25 cellular contexts compared by ENCODE assay signal in genomic region chr11:115717215-115717584, GRCh38.
DNase-seq lines count a peak whose midpoint lies in the region; ATAC-seq and TF ChIP-seq lines count a peak whose summit lies in the region.
"Had no signal": no experiment of that assay in that cellular context is flagged by ENCODE, and none has a peak within 500 bp of the region (broad histone marks: within the 10 kb centered on the region; RNA-seq: fewer than 3 reads in every experiment).

No MANE protein-coding gene starts in this region.

- no peak overlapping the region for H2BK120ac ChIP-seq in mesenchymal stem cell (ENCODE audit: low read depth, low read length)

- H4K20me1 ChIP-seq in GM23338 (replicated peaks; ENCODE audit: insufficient read depth): no peaks in the 10 kb centered on the region

- WGBS in mesenchymal stem cell: 90% methylated on average over 6 of the region's 8 CpGs
- 19 to 28% methylated on average over 5 to 8 of the region's 8 CpGs for WGBS in testis, 2 donors

- no peak overlapping the region for H2BK15ac ChIP-seq in mesenchymal stem cell (ENCODE audit: low read depth, poor library complexity, severe bottlenecking)

- no peak overlapping the region for H3K27ac ChIP-seq in GM23338 (ENCODE audit: low read depth)
- H3K27ac ChIP-seq in duodenal mucosa (ENCODE audit: low read depth, low read length): no peak overlapping the region
- no peak overlapping the region for H3K27ac ChIP-seq in mesenchymal stem cell (ENCODE audit: low read length, poor library complexity, severe bottlenecking)
- H3K27ac ChIP-seq in testis: no peak overlapping the region
- H3K27ac ChIP-seq: KMS-11, neutrophil, upper lobe of left lung had no signal

- no peaks in the 10 kb centered on the region for H3K27me3 ChIP-seq in GM23338 (ENCODE audit: insufficient read depth)
- H3K27me3 ChIP-seq in duodenal mucosa (ENCODE audit: control insufficient read depth in 1 of 2, insufficient read depth in 2 of 2, low read length in 2 of 2): no peaks in the 10 kb centered on the region
- H3K27me3 ChIP-seq in mesenchymal stem cell (ENCODE audit: control insufficient read depth in 1 of 2, insufficient read depth in 1 of 2, low read length in 2 of 2): peaks cover 31 to 41% of the 10 kb centered on the region in 2 experiments
- H3K27me3 ChIP-seq in testis: no peaks in the 10 kb centered on the region
- H3K27me3 ChIP-seq: neutrophil, upper lobe of left lung had no signal

- no peaks in the 10 kb centered on the region for H3K9me3 ChIP-seq in duodenal mucosa (ENCODE audit: control insufficient read depth in 1 of 2, low read length in 2 of 2)
- no peaks in the 10 kb centered on the region for H3K9me3 ChIP-seq in mesenchymal stem cell (ENCODE audit: control insufficient read depth, low read length)
- no peaks in the 10 kb centered on the region for H3K9me3 ChIP-seq in testis
- H3K9me3 ChIP-seq: neutrophil, upper lobe of left lung had no signal

- H2AFZ ChIP-seq in GM23338: peak overlapping the region; percentile 47; the same call in 1 of the 2 replicates
- H2AFZ ChIP-seq in mesenchymal stem cell (ENCODE audit: low read depth, low read length): no peak overlapping the region

- no peak overlapping the region for H4K91ac ChIP-seq in mesenchymal stem cell (ENCODE audit: low read length)

- no peak overlapping the region for H3K4ac ChIP-seq in mesenchymal stem cell (ENCODE audit: low read depth in 1 of 2, low read length in 2 of 2)

- no peaks in the 10 kb centered on the region for H3K9me2 ChIP-seq in GM23338 (ENCODE audit: insufficient read depth)

- H3K18ac ChIP-seq in mesenchymal stem cell (ENCODE audit: low read depth in 1 of 2, low read length in 2 of 2): no peak overlapping the region

- H3K36me3 Mint-ChIP-seq in GM23338 (ENCODE audit: low read depth): no peaks in the 10 kb centered on the region
- no peaks in the 10 kb centered on the region for H3K36me3 Mint-ChIP-seq in activated T-helper 1 cell treated with anti-CD3 and anti-CD28 coated beads, Interleukin-12 subunit alpha, Interleukin-12 subunit beta, Interleukin-2, Interleukin-4 antibody, amounts not matched to agents 30 ng/mL and 10 ng/mL and 1 ng/mL, durations not matched to agents 14 hours and 24 hours and 36 hours (ENCODE audit: low read depth)
- H3K36me3 Mint-ChIP-seq: CD4-positive, CD25-positive, alpha-beta regulatory T cell; immature natural killer cell; stimulated activated effector memory CD8-positive, alpha-beta T cell treated with anti-CD3 and anti-CD28 coated beads, Interleukin-12 subunit alpha, Interleukin-12 subunit beta, amount 100 ng/mL, for 72 hours had no signal

- no peaks in the 10 kb centered on the region; the same call in 2 of the 3 replicates for H3K9me3 Mint-ChIP-seq in GM23338
- no peaks in the 10 kb centered on the region for H3K9me3 Mint-ChIP-seq in activated T-helper 1 cell treated with anti-CD3 and anti-CD28 coated beads, Interleukin-12 subunit alpha, Interleukin-12 subunit beta, Interleukin-2, Interleukin-4 antibody, amounts not matched to agents 30 ng/mL and 10 ng/mL and 1 ng/mL, durations not matched to agents 14 hours and 24 hours and 36 hours
- H3K9me3 Mint-ChIP-seq: activated T-cell treated with anti-CD3 and anti-CD28 coated beads, Interleukin-2, amount 50 U/mL, for 4 hours; stimulated activated effector memory CD8-positive, alpha-beta T cell treated with anti-CD3 and anti-CD28 coated beads, Interleukin-12 subunit alpha, Interleukin-12 subunit beta, amount 100 ng/mL, for 72 hours had no signal

- no peak overlapping the region for H2BK5ac ChIP-seq in mesenchymal stem cell (ENCODE audit: low read depth, low read length, poor library complexity, severe bottlenecking)

- H3K36me3 ChIP-seq in GM23338 (ENCODE audit: insufficient read depth): no peaks in the 10 kb centered on the region
- H3K36me3 ChIP-seq in duodenal mucosa (ENCODE audit: control insufficient read depth in 1 of 2, insufficient read depth in 2 of 2, low read length in 2 of 2): no peaks in the 10 kb centered on the region
- H3K36me3 ChIP-seq in mesenchymal stem cell (ENCODE audit: control insufficient read depth in 1 of 2, insufficient read depth in 2 of 2, low read depth in 1 of 2, low read length in 2 of 2): no peaks in the 10 kb centered on the region
- H3K36me3 ChIP-seq in testis (ENCODE audit: low read depth, missing control alignments): no peaks in the 10 kb centered on the region
- H3K36me3 ChIP-seq: neutrophil, upper lobe of left lung had no signal

- no peak overlapping the region for H3K4me2 ChIP-seq in GM23338
- H3K4me2 ChIP-seq in mesenchymal stem cell (ENCODE audit: low read length, poor library complexity, severe bottlenecking): no peak overlapping the region
- H3K4me2 ChIP-seq: KMS-11 had no signal

- TF ChIP-seq POLR2A in testis (IDR thresholded peaks at IDR 0.05): no peak

- H4K8ac ChIP-seq in mesenchymal stem cell (ENCODE audit: low read length): no peak overlapping the region

- TF ChIP-seq CTCF in GM23338 (conservative IDR thresholded peaks at IDR 0.05; ENCODE audit: low read depth in 2 of 2) (no peak), testis (IDR thresholded peaks at IDR 0.05) (no peak)

- no peak overlapping the region for H3K4me3 Mint-ChIP-seq in GM23338
- no peak overlapping the region for H3K4me3 Mint-ChIP-seq in activated T-helper 1 cell treated with anti-CD3 and anti-CD28 coated beads, Interleukin-12 subunit alpha, Interleukin-12 subunit beta, Interleukin-2, Interleukin-4 antibody, amounts not matched to agents 30 ng/mL and 10 ng/mL and 1 ng/mL, durations not matched to agents 14 hours and 24 hours and 36 hours
- H3K4me3 Mint-ChIP-seq: activated T-cell treated with anti-CD3 and anti-CD28 coated beads, Interleukin-2, amount 50 U/mL, for 4 hours; CD4-positive, CD25-positive, alpha-beta regulatory T cell; immature natural killer cell; stimulated activated effector memory CD8-positive, alpha-beta T cell treated with anti-CD3 and anti-CD28 coated beads, Interleukin-12 subunit alpha, Interleukin-12 subunit beta, amount 100 ng/mL, for 72 hours; T-helper 17 cell had no signal

- H3K79me2 ChIP-seq in GM23338 (replicated peaks; ENCODE audit: insufficient read depth): no peaks in the 10 kb centered on the region

- H3K27me3 Mint-ChIP-seq in GM23338 (ENCODE audit: insufficient read depth, low read depth, poor library complexity): peaks cover 2% of the 10 kb centered on the region
- H3K27me3 Mint-ChIP-seq in activated T-helper 1 cell treated with anti-CD3 and anti-CD28 coated beads, Interleukin-12 subunit alpha, Interleukin-12 subunit beta, Interleukin-2, Interleukin-4 antibody, amounts not matched to agents 30 ng/mL and 10 ng/mL and 1 ng/mL, durations not matched to agents 14 hours and 24 hours and 36 hours (ENCODE audit: insufficient read depth): no peaks in the 10 kb centered on the region
- H3K27me3 Mint-ChIP-seq: CD4-positive, CD25-positive, alpha-beta regulatory T cell; T-helper 17 cell had no signal

- H3K4me1 Mint-ChIP-seq in GM23338: peaks cover 6% of the 10 kb centered on the region; the same call in 1 of the 3 replicates
- no peaks in the 10 kb centered on the region for H3K4me1 Mint-ChIP-seq in activated T-helper 1 cell treated with anti-CD3 and anti-CD28 coated beads, Interleukin-12 subunit alpha, Interleukin-12 subunit beta, Interleukin-2, Interleukin-4 antibody, amounts not matched to agents 30 ng/mL and 10 ng/mL and 1 ng/mL, durations not matched to agents 14 hours and 24 hours and 36 hours (ENCODE audit: low read depth)
- H3K4me1 Mint-ChIP-seq: CD4-positive, CD25-positive, alpha-beta regulatory T cell; immature natural killer cell; stimulated activated effector memory CD8-positive, alpha-beta T cell treated with anti-CD3 and anti-CD28 coated beads, Interleukin-12 subunit alpha, Interleukin-12 subunit beta, amount 100 ng/mL, for 72 hours; T-helper 17 cell had no signal

- no peak overlapping the region for H3K23ac ChIP-seq in mesenchymal stem cell (ENCODE audit: low read length in 2 of 2)

- no peak overlapping the region for H3K27ac Mint-ChIP-seq in GM23338
- no peak overlapping the region for H3K27ac Mint-ChIP-seq in activated T-helper 1 cell treated with anti-CD3 and anti-CD28 coated beads, Interleukin-12 subunit alpha, Interleukin-12 subunit beta, Interleukin-2, Interleukin-4 antibody, amounts not matched to agents 30 ng/mL and 10 ng/mL and 1 ng/mL, durations not matched to agents 14 hours and 24 hours and 36 hours
- H3K27ac Mint-ChIP-seq: CD4-positive, CD25-positive, alpha-beta regulatory T cell; immature natural killer cell; stimulated activated effector memory CD8-positive, alpha-beta T cell treated with anti-CD3 and anti-CD28 coated beads, Interleukin-12 subunit alpha, Interleukin-12 subunit beta, amount 100 ng/mL, for 72 hours; T-helper 17 cell had no signal

- H2BK12ac ChIP-seq in mesenchymal stem cell (ENCODE audit: low read length in 2 of 2): no peak overlapping the region

- DNase-seq in GM23338 (ENCODE audit: low spot score) (no peak), mesenchymal stem cell (peak; percentile 46), testis (no peak), putamen (ENCODE audit: low spot score) (no peak)
- DNase-seq in effector CD8-positive, alpha-beta T cell (lab: John Stamatoyannopoulos, UW): no peak
- no peak for DNase-seq in activated T-helper 1 cell treated with anti-CD3 and anti-CD28 coated beads, Interleukin-12 subunit alpha, Interleukin-12 subunit beta, Interleukin-2, Interleukin-4 antibody, amounts not matched to agents 30 ng/mL and 10 ng/mL and 1 ng/mL, durations not matched to agents 14 hours and 24 hours and 36 hours (ENCODE audit: low spot score)
- DNase-seq: activated gamma-delta T cell treated with Interleukin-2 at 50 U/mL for 16 hours; activated T-cell treated with anti-CD3 and anti-CD28 coated beads, Interleukin-2, amount 50 U/mL, for 4 hours; Calu3; CD4-positive, CD25-positive, alpha-beta regulatory T cell; dermis blood vessel endothelial cell; immature natural killer cell; mesendoderm; MM.1S; NCI-H2029; NCI-H226; PC-3; stimulated activated CD4-positive, alpha-beta T cell treated with anti-CD3 and anti-CD28 coated beads, Interleukin-15, amount 100 ng/mL, for 24 hours; T-helper 17 cell had no signal

- no peak for ATAC-seq in GM23338
- ATAC-seq: activated T-cell treated with anti-CD3 and anti-CD28 coated beads, Interleukin-2, amount 50 U/mL, for 4 hours; left lobe of liver; PC-3; stimulated activated effector memory CD8-positive, alpha-beta T cell treated with anti-CD3 and anti-CD28 coated beads, Interleukin-12 subunit alpha, Interleukin-12 subunit beta, amount 100 ng/mL, for 72 hours; T-helper 17 cell had no signal

- no peaks in the 10 kb centered on the region for H3K79me1 ChIP-seq in mesenchymal stem cell (replicated peaks; ENCODE audit: low read length, poor library complexity, severe bottlenecking)

- H3K4me1 ChIP-seq in GM23338 (ENCODE audit: insufficient read depth): no peaks in the 10 kb centered on the region
- peaks cover 8 to 13% of the 10 kb centered on the region in 2 donors for H3K4me1 ChIP-seq in duodenal mucosa (ENCODE audit: control insufficient read depth in 1 of 2, insufficient read depth in 2 of 2, low read length in 2 of 2)
- H3K4me1 ChIP-seq in mesenchymal stem cell (ENCODE audit: control insufficient read depth, insufficient read depth, low read depth, low read length): peaks cover 2% of the 10 kb centered on the region
- peaks cover 10% of the 10 kb centered on the region for H3K4me1 ChIP-seq in testis

- no peak overlapping the region for H3K14ac ChIP-seq in mesenchymal stem cell (ENCODE audit: low read length in 2 of 2)

- H3F3A ChIP-seq in GM23338 (replicated peaks; ENCODE audit: low read depth): no peaks in the 10 kb centered on the region

- no peak overlapping the region for H3K4me3 ChIP-seq in GM23338
- peak overlapping the region; percentile 13 to 14 for H3K4me3 ChIP-seq in duodenal mucosa (ENCODE audit: low read depth in 1 of 2, low read length in 2 of 2)
- H3K4me3 ChIP-seq in mesenchymal stem cell (ENCODE audit: insufficient read depth in 1 of 2, low read depth in 1 of 2, low read length in 2 of 2): no peak overlapping the region
- H3K4me3 ChIP-seq in testis: peak overlapping the region; percentile 1 to 2
- H3K4me3 ChIP-seq: upper lobe of left lung had no signal

- intact Hi-C loops in testis (cut with DNase I; ENCODE audit: low total_unique reads): no loop called here
- intact Hi-C loops in activated T-helper 1 cell treated with anti-CD3 and anti-CD28 coated beads, Interleukin-12 subunit alpha, Interleukin-12 subunit beta, Interleukin-2, Interleukin-4 antibody, amounts not matched to agents 30 ng/mL and 10 ng/mL and 1 ng/mL, durations not matched to agents 14 hours and 24 hours and 36 hours (cut with micrococcal nuclease): no loop called here

- no peak overlapping the region for H2AK5ac ChIP-seq in mesenchymal stem cell (ENCODE audit: low read length, severe bottlenecking)

- H3K9ac ChIP-seq in duodenal mucosa (ENCODE audit: low read depth in 1 of 2, low read length in 2 of 2) (no peak overlapping the region), mesenchymal stem cell (ENCODE audit: low read length) (no peak overlapping the region)
- H3K9ac ChIP-seq: KMS-11 had no signal

Comparison
In these comparisons a context has a peak if more than half of its experiments do, and no peak if none do; other contexts are left out.
1. H3K4me3 ChIP-seq: peak in duodenal mucosa (2 of 2) and testis (2 of 2); none in GM23338 (single experiment) and mesenchymal stem cell (0 of 2).